16 cellular contexts compared by ENCODE assay signal in genomic region chr19:28577199-28577598, GRCh38.
DNase-seq lines count a peak whose midpoint lies in the region.
"Had no signal": no experiment of that assay in that cellular context is flagged by ENCODE, and none has a peak within 500 bp of the region (broad histone marks: within the 10 kb centered on the region; RNA-seq: fewer than 3 reads in every experiment).

No MANE protein-coding gene starts in this region.

- H3K4me1 ChIP-seq in HAP-1 = no peaks in the 10 kb centered on the region

- H3K36me3 ChIP-seq in HAP-1 (replicated peaks) = no peaks in the 10 kb centered on the region

- H3K9me3 ChIP-seq in HAP-1 = no peaks in the 10 kb centered on the region
- H3K9me3 ChIP-seq: SK-N-SH had no signal

- peak overlapping the region; percentile 17 for H3K27ac ChIP-seq in temporal lobe (ENCODE audit: low read depth, low read length)

- peak; percentile 74 for DNase-seq in Jurkat, Clone E6-1 (ENCODE audit: low read depth, low spot score)
- peak; percentile 56 for DNase-seq in SW480 (ENCODE audit: low spot score)
- DNase-seq in mesenteric fat pad (ENCODE audit: low spot score) = peak; percentile 49
- no peak for DNase-seq in HAP-1 (ENCODE audit: low spot score in 2 of 2)
- DNase-seq in HPDE6-E6E7 (ENCODE audit: extremely low spot score) = no peak
- DNase-seq in GOT3 (lab: John Stamatoyannopoulos, UW) = no peak
- no peak for DNase-seq in effector CD4-positive, alpha-beta T cell
- DNase-seq: CD8-positive, alpha-beta T cell; H9; NCI-H1417 treated with DMSO at 0.1 percent for 48 hours; NCI-H2029 treated with DMSO at 0.1 percent for 48 hours; NCI-H748 treated with DMSO at 0.1 percent for 48 hours; SHP77; SK-N-SH; T-helper 1 cell had no signal

- H3K27me3 ChIP-seq in HAP-1 (ENCODE audit: low read depth) = no peaks in the 10 kb centered on the region

- in situ Hi-C loops in HAP-1 (cut with MboI; ENCODE audit: low sequenced_read_pairs) = no loop called here

- H3K4me3 ChIP-seq in Jurkat, Clone E6-1 (ENCODE audit: low read length) = no peak overlapping the region
- no peak overlapping the region for H3K4me3 ChIP-seq in HAP-1

Comparison
In these comparisons a context has a peak if more than half of its experiments do, and no peak if none do; other contexts are left out.
1. DNase-seq: peak in Jurkat, Clone E6-1 (single experiment), SW480 (single experiment) and mesenteric fat pad (single experiment); none in HAP-1 (0 of 2), HPDE6-E6E7 (single experiment), GOT3 (single experiment) and effector CD4-positive, alpha-beta T cell (single experiment).